1 cellular context compared by ENCODE assay signal in the genomic region with DNA sequence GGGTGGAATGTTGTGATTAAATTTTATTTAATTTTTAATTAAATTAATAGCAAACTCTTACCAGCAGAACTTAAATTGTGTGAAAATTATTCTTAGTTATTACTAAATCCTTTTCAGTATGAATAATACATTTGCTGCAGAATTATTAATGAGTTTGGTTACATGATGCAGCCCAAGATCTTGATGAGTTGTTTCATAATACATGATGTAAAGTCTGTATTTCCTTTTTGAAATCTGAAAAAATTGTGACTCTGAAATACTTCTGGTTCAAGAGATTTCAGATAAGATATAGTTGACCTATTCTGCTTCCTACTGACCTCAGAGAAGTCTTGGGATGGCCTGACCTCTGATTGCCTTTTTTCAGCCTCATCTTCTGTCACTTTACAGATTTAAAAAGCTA.
TF ChIP-seq lines count a peak whose summit lies in the region.

No MANE protein-coding gene starts in this region.

TF ChIP-seq in IMR-90, 13 proteins besides CTCF, POLR2A, EP300 and RAD21:
- TF ChIP-seq SMC3 (IDR thresholded peaks at IDR 0.05; ENCODE audit: low read depth, low read length), result no peak
- no peak for TF ChIP-seq MAZ (IDR thresholded peaks at IDR 0.05; ENCODE audit: borderline replicate concordance, low read depth, low read length)
- no peak for TF ChIP-seq NFE2L2 (IDR thresholded peaks at IDR 0.05; ENCODE audit: low read depth, low read length)
- TF ChIP-seq MXI1 (IDR thresholded peaks at IDR 0.05; ENCODE audit: borderline replicate concordance, low read depth, low read length), result no peak
- no peak for TF ChIP-seq CHD1 (IDR thresholded peaks at IDR 0.05; ENCODE audit: low read depth, low read length)
- TF ChIP-seq MAFK (IDR thresholded peaks at IDR 0.05; ENCODE audit: low read depth, low read length), result no peak
- TF ChIP-seq RCOR1 (IDR thresholded peaks at IDR 0.05; ENCODE audit: insufficient replicate concordance, low read length), result no peak
- no peak for TF ChIP-seq CEBPB (IDR thresholded peaks at IDR 0.05; ENCODE audit: low read depth, low read length)
- no peak for TF ChIP-seq BHLHE40 (IDR thresholded peaks at IDR 0.05; ENCODE audit: low read depth, low read length)
- no peak for TF ChIP-seq FOS (IDR thresholded peaks at IDR 0.05; ENCODE audit: low read depth, low read length)
- TF ChIP-seq, protein P1, sequence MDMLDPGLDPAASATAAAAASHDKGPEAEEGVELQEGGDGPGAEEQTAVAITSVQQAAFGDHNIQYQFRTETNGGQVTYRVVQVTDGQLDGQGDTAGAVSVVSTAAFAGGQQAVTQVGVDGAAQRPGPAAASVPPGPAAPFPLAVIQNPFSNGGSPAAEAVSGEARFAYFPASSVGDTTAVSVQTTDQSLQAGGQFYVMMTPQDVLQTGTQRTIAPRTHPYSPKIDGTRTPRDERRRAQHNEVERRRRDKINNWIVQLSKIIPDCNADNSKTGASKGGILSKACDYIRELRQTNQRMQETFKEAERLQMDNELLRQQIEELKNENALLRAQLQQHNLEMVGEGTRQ (IDR thresholded peaks at IDR 0.05; ENCODE audit: low read depth, low read length), result no peak
- TF ChIP-seq, protein P2, sequence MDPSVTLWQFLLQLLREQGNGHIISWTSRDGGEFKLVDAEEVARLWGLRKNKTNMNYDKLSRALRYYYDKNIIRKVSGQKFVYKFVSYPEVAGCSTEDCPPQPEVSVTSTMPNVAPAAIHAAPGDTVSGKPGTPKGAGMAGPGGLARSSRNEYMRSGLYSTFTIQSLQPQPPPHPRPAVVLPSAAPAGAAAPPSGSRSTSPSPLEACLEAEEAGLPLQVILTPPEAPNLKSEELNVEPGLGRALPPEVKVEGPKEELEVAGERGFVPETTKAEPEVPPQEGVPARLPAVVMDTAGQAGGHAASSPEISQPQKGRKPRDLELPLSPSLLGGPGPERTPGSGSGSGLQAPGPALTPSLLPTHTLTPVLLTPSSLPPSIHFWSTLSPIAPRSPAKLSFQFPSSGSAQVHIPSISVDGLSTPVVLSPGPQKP (IDR thresholded peaks at IDR 0.05; ENCODE audit: borderline replicate concordance, low read depth, low read length), result no peak
- TF ChIP-seq RFX5 (IDR thresholded peaks at IDR 0.05; ENCODE audit: low read depth, low read length), result no peak
